8 cellular contexts compared by ENCODE assay signal in genomic region chr1:203557958-203558760, GRCh38.
DNase-seq lines count a peak whose midpoint lies in the region; TF ChIP-seq lines count a peak whose summit lies in the region.

No MANE protein-coding gene starts in this region.

- no peak overlapping the region for H3K27ac Mint-ChIP-seq in Caco-2 (ENCODE audit: unreplicated experiment)

- H3K27me3 Mint-ChIP-seq in Caco-2 (ENCODE audit: insufficient read depth, unreplicated experiment): peaks cover 3% of the 10 kb centered on the region

- POLR2A ChIA-PET in PC-9 (lab: Charles Lee; ENCODE audit: unreplicated experiment) (interaction anchor here (0.6 kb wide), 3 partner anchors 31 to 68 kb away, joined by 3 to 7 read pairs (median 4); no protein-coding TSS in a partner anchor), Caco-2 (lab: Charles Lee) (no interaction called here), A673 (lab: Charles Lee; ENCODE audit: low non-redundant PET) (no interaction called here)

- DNase-seq in ELR (ENCODE audit: low read depth) (peak; percentile 100), PC-9 (peak; percentile 59 to 99), fibroblast of pulmonary artery (ENCODE audit: low read depth) (peak; percentile 96), pulmonary artery endothelial cell (ENCODE audit: low read depth, low spot score) (peak; percentile 17), Caco-2 (no peak), G401 (ENCODE audit: low spot score) (no peak), GM13976 (ENCODE audit: low spot score) (no peak), A673 (ENCODE audit: low spot score) (no peak)

- H3K36me3 ChIP-seq in PC-9 (ENCODE audit: low read depth): no peaks in the 10 kb centered on the region
- no peaks in the 10 kb centered on the region for H3K36me3 ChIP-seq in Caco-2 (ENCODE audit: control insufficient read depth, insufficient read depth, low read length)
- no peaks in the 10 kb centered on the region for H3K36me3 ChIP-seq in A673 (ENCODE audit: insufficient read depth, low read length, poor library complexity, severe bottlenecking)

- H3K4me1 Mint-ChIP-seq in Caco-2 (ENCODE audit: low read depth, unreplicated experiment): peaks cover 11% of the 10 kb centered on the region

- peak overlapping the region; percentile 54 for H3K4me2 ChIP-seq in PC-9

- in situ Hi-C loops in G401 (cut with HindIII; ENCODE audit: low sequenced_read_pairs): no loop called here
- in situ Hi-C loops in GM13976 (cut with MboI; ENCODE audit: low sequenced_read_pairs, unreplicated experiment): no loop called here

- H4K20me1 ChIP-seq in PC-9 (ENCODE audit: insufficient read depth): no peaks in the 10 kb centered on the region

- no peaks in the 10 kb centered on the region for H3K9me3 Mint-ChIP-seq in Caco-2 (ENCODE audit: unreplicated experiment)

- H3K4me1 ChIP-seq in PC-9 (replicated peaks; ENCODE audit: insufficient read depth) (peaks cover 59% of the 10 kb centered on the region), Caco-2 (peaks cover 4% of the 10 kb centered on the region; the same call in 1 of the 2 replicates), A673 (ENCODE audit: insufficient read depth, low read length, poor library complexity, severe bottlenecking) (peaks cover 13% of the 10 kb centered on the region)

- CTCF ChIA-PET in PC-9 (lab: Charles Lee) (no interaction called here), Caco-2 (lab: Charles Lee) (no interaction called here), A673 (lab: Charles Lee) (interaction anchor here (0.5 kb wide), 2 partner anchors 11 to 69 kb away, joined by 3 read pairs; partner anchors contain the start of gene ATP2B4)

- H3K4me3 ChIP-seq in PC-9 (no peak overlapping the region), fibroblast of pulmonary artery (replicated peaks; ENCODE audit: low read depth, low read length) (no peak overlapping the region), Caco-2 (ENCODE audit: low read depth, low read length) (no peak overlapping the region), A673 (ENCODE audit: low read depth, low read length, poor library complexity, severe bottlenecking) (no peak overlapping the region)

- H3K9me3 ChIP-seq in PC-9 (ENCODE audit: insufficient read depth, low read depth): no peaks in the 10 kb centered on the region
- H3K9me3 ChIP-seq in Caco-2: no peaks in the 10 kb centered on the region
- no peaks in the 10 kb centered on the region for H3K9me3 ChIP-seq in A673 (ENCODE audit: low read depth, low read length, poor library complexity, severe bottlenecking)

- no TSS peak for BruUV-seq in PC-9 (replicated peaks; lab: Mats Ljungman, UMichigan)
- no TSS peak for BruUV-seq in Caco-2 (replicated peaks; lab: Mats Ljungman, UMichigan)
- no TSS peak for BruUV-seq in A673 (replicated peaks; lab: Mats Ljungman, UMichigan)

- TF ChIP-seq CTCF in PC-9 (conservative IDR thresholded peaks at IDR 0.05): no peak
- TF ChIP-seq CTCF in fibroblast of pulmonary artery (IDR thresholded peaks at IDR 0.05; ENCODE audit: low read length, missing control alignments): no peak
- TF ChIP-seq CTCF in Caco-2 (IDR thresholded peaks at IDR 0.05; ENCODE audit: insufficient read depth in 1 of 2, low read depth in 1 of 2, low read length in 1 of 2, severe bottlenecking in 1 of 2, unreplicated experiment in 1 of 2): no peak
- no peak for TF ChIP-seq CTCF in GM13976 (IDR thresholded peaks at IDR 0.05; ENCODE audit: borderline replicate concordance, control extremely low read depth, extremely low read depth, insufficient read depth, missing control alignments)
- TF ChIP-seq CTCF in A673 (conservative IDR thresholded peaks at IDR 0.05; ENCODE audit: low read depth, low read length): no peak

- H3K27ac ChIP-seq in PC-9: peak overlapping the region; percentile 76
- H3K27ac ChIP-seq in A673 (ENCODE audit: low read depth, low read length, poor library complexity, severe bottlenecking): no peak overlapping the region

- H3K36me3 Mint-ChIP-seq in Caco-2 (ENCODE audit: insufficient read depth, unreplicated experiment): no peaks in the 10 kb centered on the region

- H3K79me2 ChIP-seq in PC-9 (ENCODE audit: low read depth): no peaks in the 10 kb centered on the region

- no peak overlapping the region for H3K4me3 Mint-ChIP-seq in Caco-2 (ENCODE audit: unreplicated experiment)

- H3K9me2 ChIP-seq in PC-9 (ENCODE audit: insufficient read depth): no peaks in the 10 kb centered on the region

- peaks cover 39% of the 10 kb centered on the region for H3F3A ChIP-seq in PC-9 (ENCODE audit: insufficient read depth, low read depth)

- H3K27me3 ChIP-seq in PC-9 (ENCODE audit: insufficient read depth, low read depth) (no peaks in the 10 kb centered on the region), Caco-2 (replicated peaks; ENCODE audit: control insufficient read depth, insufficient read depth, low read length) (no peaks in the 10 kb centered on the region; the same call in 1 of the 2 replicates), A673 (replicated peaks; ENCODE audit: insufficient read depth, low read depth, low read length, poor library complexity) (no peaks in the 10 kb centered on the region)

- intact Hi-C loops in PC-9 (cut with micrococcal nuclease; ENCODE audit: unreplicated experiment): loop anchor here (1.0 to 5.0 kb wide), 3 partner anchors 21 to 69 kb away; partner anchors contain the start of gene ATP2B4
- intact Hi-C loops in Caco-2 (cut with micrococcal nuclease; ENCODE audit: unreplicated experiment): no loop called here
- intact Hi-C loops in A673 (cut with micrococcal nuclease; ENCODE audit: unreplicated experiment): no loop called here

- H2AFZ ChIP-seq in PC-9: no peak overlapping the region

Comparison
In these comparisons a context has a peak if more than half of its experiments do, and no peak if none do; other contexts are left out.
1. DNase-seq: peak in ELR (single experiment), PC-9 (2 of 2), fibroblast of pulmonary artery (single experiment) and pulmonary artery endothelial cell (single experiment); none in Caco-2 (0 of 2), G401 (single experiment), GM13976 (single experiment) and A673 (single experiment).